Comparison of ENCODE assay signal across 8 cellular contexts in the genomic region with DNA sequence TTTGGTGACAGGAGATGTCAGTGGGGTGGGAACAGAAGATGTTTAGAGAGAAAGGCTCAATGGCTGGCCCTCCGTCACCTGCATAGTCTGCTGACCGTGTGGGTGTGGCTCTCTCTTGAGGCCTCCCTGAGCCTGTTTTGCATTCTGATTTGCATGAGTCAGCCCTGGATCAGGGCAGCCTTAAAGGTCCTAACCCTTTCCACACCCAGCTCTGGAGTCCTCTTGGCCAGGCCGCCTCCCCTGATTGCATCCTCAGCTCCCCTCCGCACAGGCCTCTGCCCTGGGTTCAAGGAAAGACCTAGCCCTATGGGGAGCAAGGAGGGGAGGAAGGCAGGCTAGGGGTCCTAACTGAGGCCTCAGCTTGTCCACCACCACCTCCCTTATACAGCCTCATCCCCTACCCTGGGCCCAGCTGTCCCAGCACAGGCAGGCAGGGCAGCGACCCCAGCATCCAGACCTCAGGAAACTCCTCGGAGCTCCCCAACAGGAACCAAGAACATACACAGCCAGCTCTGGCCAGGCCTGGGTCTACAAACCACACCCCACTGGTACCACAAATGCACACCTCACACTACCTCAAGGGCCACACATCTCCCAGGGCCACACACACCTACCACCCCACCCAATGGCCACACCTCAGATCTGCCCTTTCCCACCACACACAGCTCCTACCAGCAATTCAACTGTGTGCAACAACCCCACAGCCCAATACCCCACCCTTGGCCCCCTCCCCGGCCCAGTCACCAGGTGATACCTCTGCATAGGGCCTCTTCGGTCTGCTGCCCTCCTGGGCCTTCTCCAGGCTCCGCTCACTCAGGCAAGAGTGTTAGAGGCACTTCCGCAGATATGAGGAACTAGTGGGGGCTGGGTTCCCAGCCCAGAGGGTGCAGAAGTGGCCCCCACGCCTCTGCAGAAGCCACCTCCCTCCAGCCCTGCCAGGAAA. TPM values are rescaled to one million over a fixed set of nuclear protein-coding genes. Genes with fewer than 3 reads are reported as not detected.
DNase-seq lines count a peak whose midpoint lies in the region; ATAC-seq and TF ChIP-seq lines count a peak whose summit lies in the region.

No MANE protein-coding gene starts in this region.

- no peak for DNase-seq in activated CD8-positive, alpha-beta memory T cell treated with anti-CD3 and anti-CD28 coated beads, Interleukin-2, amount 10 ng/mL, durations not matched to agents 7 days and 5 days
- no peak for DNase-seq in activated CD8-positive, alpha-beta memory T cell treated with anti-CD3 and anti-CD28 coated beads for 24 hours
- peak; percentile 67 for DNase-seq in HS-5 (ENCODE audit: low read depth)
- peak; percentile 73 for DNase-seq in amniotic epithelial cell (ENCODE audit: low read depth)
- no peak for DNase-seq in omental fat pad (ENCODE audit: low spot score)
- no peak for DNase-seq in stimulated activated CD4-positive, alpha-beta T cell treated with anti-CD3 and anti-CD28 coated beads, Interleukin-4, amount 100 ng/mL, for 24 hours
- no peak for DNase-seq in islet precursor cell

- peak overlapping the region; percentile 94 for H3K27ac Mint-ChIP-seq in activated CD8-positive, alpha-beta memory T cell treated with anti-CD3 and anti-CD28 coated beads, Interleukin-2, amount 10 ng/mL, durations not matched to agents 7 days and 5 days

- H3K27me3 ChIP-seq in muscle layer of colon (ENCODE audit: control insufficient read depth in 1 of 2, insufficient read depth in 2 of 2, low read length in 2 of 2), result no peaks in the 10 kb centered on the region

- peaks cover 69% of the 10 kb centered on the region for H3K4me1 ChIP-seq in muscle layer of colon (ENCODE audit: insufficient read depth, low read length)

- peak overlapping the region; percentile 37 for H3K27ac ChIP-seq in muscle layer of colon (ENCODE audit: low read depth, low read length)

- no peaks in the 10 kb centered on the region for H3K36me3 ChIP-seq in muscle layer of colon (ENCODE audit: insufficient read depth, low read length)

- peaks cover 68% of the 10 kb centered on the region for H3K4me1 Mint-ChIP-seq in activated CD8-positive, alpha-beta memory T cell treated with anti-CD3 and anti-CD28 coated beads, Interleukin-2, amount 10 ng/mL, durations not matched to agents 7 days and 5 days

- no peaks in the 10 kb centered on the region for H3K36me3 Mint-ChIP-seq in activated CD8-positive, alpha-beta memory T cell treated with anti-CD3 and anti-CD28 coated beads, Interleukin-2, amount 10 ng/mL, durations not matched to agents 7 days and 5 days

- TF ChIP-seq CTCF in omental fat pad (IDR thresholded peaks at IDR 0.05), result no peak

- no peaks in the 10 kb centered on the region for H3K27me3 Mint-ChIP-seq in activated CD8-positive, alpha-beta memory T cell treated with anti-CD3 and anti-CD28 coated beads, Interleukin-2, amount 10 ng/mL, durations not matched to agents 7 days and 5 days

- H3K9ac ChIP-seq in muscle layer of colon (ENCODE audit: low read length), result no peak overlapping the region

- ATAC-seq in activated CD8-positive, alpha-beta memory T cell treated with anti-CD3 and anti-CD28 coated beads, Interleukin-2, amount 10 ng/mL, durations not matched to agents 7 days and 5 days, result no peak
- ATAC-seq in omental fat pad (ENCODE audit: low FRiP score), result no peak

- no peaks in the 10 kb centered on the region for H3K9me3 ChIP-seq in muscle layer of colon (ENCODE audit: low read length)

- H3K9me3 Mint-ChIP-seq in activated CD8-positive, alpha-beta memory T cell treated with anti-CD3 and anti-CD28 coated beads, Interleukin-2, amount 10 ng/mL, durations not matched to agents 7 days and 5 days (ENCODE audit: low read depth), result no peaks in the 10 kb centered on the region

- H3K4me3 Mint-ChIP-seq in activated CD8-positive, alpha-beta memory T cell treated with anti-CD3 and anti-CD28 coated beads, Interleukin-2, amount 10 ng/mL, durations not matched to agents 7 days and 5 days, result no peak overlapping the region

- CTCF ChIA-PET in activated CD8-positive, alpha-beta memory T cell treated with anti-CD3 and anti-CD28 coated beads, Interleukin-2, amount 10 ng/mL, durations not matched to agents 7 days and 5 days (lab: Charles Lee), result interaction anchor here (1.7 to 3.1 kb wide), 4 partner anchors 8 to 75 kb away, joined by 6 to 19 read pairs (median 11); a partner anchor contains a TSS

- peak overlapping the region in 1 of 2 donors; percentile 18 for H3K4me3 ChIP-seq in muscle layer of colon (ENCODE audit: low read depth in 1 of 2, low read length in 2 of 2)

RNA-seq across cellular contexts. Expression of a gene that starts 13.7 kb away (rescaled TPM):
- total RNA-seq in activated CD8-positive, alpha-beta memory T cell treated with anti-CD3 and anti-CD28 coated beads, Interleukin-2, amount 10 ng/mL, durations not matched to agents 7 days and 5 days, result 100 to 1,000 TPM in 1 of 2 experiments, 10 to 100 TPM in 1; 96.5 to 104 TPM
- 100 to 1,000 TPM; 112 to 204 (median 123) TPM for total RNA-seq in omental fat pad

RNA-seq across cellular contexts. Expression of a gene that starts 55.4 kb away (rescaled TPM):
- total RNA-seq in activated CD8-positive, alpha-beta memory T cell treated with anti-CD3 and anti-CD28 coated beads, Interleukin-2, amount 10 ng/mL, durations not matched to agents 7 days and 5 days, result 10 to 100 TPM in 1 of 2 experiments, 1 to 10 TPM in 1; 8.4 to 18.4 TPM
- total RNA-seq in omental fat pad, result 10 to 100 TPM; 10.9 to 20.6 (median 15.4) TPM

Comparison
In these comparisons a context has a peak if more than half of its experiments do, and no peak if none do; other contexts are left out.
1. DNase-seq: peak in HS-5 (single experiment) and amniotic epithelial cell (single experiment); none in activated CD8-positive, alpha-beta memory T cell treated with anti-CD3 and anti-CD28 coated beads, Interleukin-2, amount 10 ng/mL, durations not matched to agents 7 days and 5 days (single experiment), activated CD8-positive, alpha-beta memory T cell treated with anti-CD3 and anti-CD28 coated beads for 24 hours (single experiment), omental fat pad (single experiment), stimulated activated CD4-positive, alpha-beta T cell treated with anti-CD3 and anti-CD28 coated beads, Interleukin-4, amount 100 ng/mL, for 24 hours (single experiment) and islet precursor cell (single experiment).